Comparison of ENCODE assay signal across 9 cellular contexts in genomic region chr16:87780385-87780989, GRCh38. TPM values are rescaled to one million over a fixed set of nuclear protein-coding genes. Genes with fewer than 3 reads are reported as not detected.
A peak's percentile ranks its signal among the peaks of the same experiment; 100 is the strongest.
DNase-seq lines count a peak whose midpoint lies in the region; ATAC-seq and TF ChIP-seq lines count a peak whose summit lies in the region.
"Had no signal": no experiment of that assay in that cellular context is flagged by ENCODE, and none has a peak within 500 bp of the region (broad histone marks: within the 10 kb centered on the region; RNA-seq: fewer than 3 reads in every experiment).

No MANE protein-coding gene starts in this region.

- TF ChIP-seq CTCF in smooth muscle cell (IDR thresholded peaks at IDR 0.05; ENCODE audit: borderline replicate concordance, insufficient read depth, poor library complexity, severe bottlenecking) (no peak), esophagus muscularis mucosa (IDR thresholded peaks at IDR 0.05) (no peak), uterus (IDR thresholded peaks at IDR 0.05) (no peak)

- H3K27me3 Mint-ChIP-seq in dendritic cell treated with granulocyte-macrophage colony-stimulating factor and Interleukin-4, amounts not matched to agents 40 ng/mL and 50 ng/mL, for 4 days: peaks cover 19% of the 10 kb centered on the region

- no peak for TF ChIP-seq POLR2A in esophagus muscularis mucosa (IDR thresholded peaks at IDR 0.05; ENCODE audit: low read depth)
- no peak for TF ChIP-seq POLR2A in uterus (IDR thresholded peaks at IDR 0.05)

- H3K27ac Mint-ChIP-seq in dendritic cell treated with granulocyte-macrophage colony-stimulating factor and Interleukin-4, amounts not matched to agents 40 ng/mL and 50 ng/mL, for 4 days: peak overlapping the region; percentile 68

- no peak for ATAC-seq in GM19463 (IDR thresholded peaks at IDR 0.05; ENCODE audit: unreplicated experiment)

- H4K20me1 ChIP-seq in Karpas-422 (ENCODE audit: insufficient read depth, low read depth, low read length) (no peaks in the 10 kb centered on the region), smooth muscle cell (ENCODE audit: low read depth) (no peaks in the 10 kb centered on the region)

- H3K79me2 ChIP-seq in Karpas-422 (ENCODE audit: low read length) (no peaks in the 10 kb centered on the region), smooth muscle cell (ENCODE audit: low read depth) (no peaks in the 10 kb centered on the region)

- intact Hi-C loops in dendritic cell treated with granulocyte-macrophage colony-stimulating factor and Interleukin-4, amounts not matched to agents 40 ng/mL and 50 ng/mL, for 4 days (cut with micrococcal nuclease): no loop called here
- intact Hi-C loops in esophagus muscularis mucosa (cut with DNase I): no loop called here
- intact Hi-C loops in uterus (cut with DNase I; ENCODE audit: low total_unique reads): no loop called here

- peaks cover 14% of the 10 kb centered on the region for H3F3A ChIP-seq in smooth muscle cell (ENCODE audit: low read depth)

- H3K4me2 ChIP-seq in Karpas-422 (ENCODE audit: low read depth, low read length, poor library complexity, severe bottlenecking) (peak overlapping the region; percentile 68), smooth muscle cell (peak overlapping the region; percentile 36)
- H3K4me2 ChIP-seq: KMS-11 had no signal

- H3K9me3 ChIP-seq in Karpas-422 (ENCODE audit: low read length) (no peaks in the 10 kb centered on the region), smooth muscle cell (replicated peaks; ENCODE audit: low read depth) (no peaks in the 10 kb centered on the region), esophagus muscularis mucosa (no peaks in the 10 kb centered on the region), uterus (no peaks in the 10 kb centered on the region)

- WGBS in smooth muscle cell (ENCODE audit: low lambda C conversion rate): 74% methylated on average over 10 of the region's 10 CpGs
- WGBS in esophagus muscularis mucosa: 83% methylated on average over 10 of the region's 10 CpGs

- no peak for TF ChIP-seq EP300 in esophagus muscularis mucosa (IDR thresholded peaks at IDR 0.05)

- H3K9me2 ChIP-seq in Karpas-422 (replicated peaks; ENCODE audit: insufficient read depth, low read length): no peaks in the 10 kb centered on the region

- H2AFZ ChIP-seq in Karpas-422 (ENCODE audit: low read length): no peak overlapping the region
- no peak overlapping the region for H2AFZ ChIP-seq in smooth muscle cell (ENCODE audit: low read depth)

- DNase-seq in GF-D8 (lab: John Stamatoyannopoulos, UW) (peak; percentile 99), Karpas-422 (peak; percentile 79), T-helper 9 cell (peak; percentile 42), smooth muscle cell (lab: John Stamatoyannopoulos, UW; ENCODE audit: unreplicated experiment) (no peak), esophagus muscularis mucosa (ENCODE audit: extremely low spot score) (no peak), uterus (no peak)

- peak overlapping the region; percentile 13 for H3K4me3 Mint-ChIP-seq in dendritic cell treated with granulocyte-macrophage colony-stimulating factor and Interleukin-4, amounts not matched to agents 40 ng/mL and 50 ng/mL, for 4 days

- peak overlapping the region; percentile 98 for H3K27ac ChIP-seq in Karpas-422 (ENCODE audit: low read length)
- peak overlapping the region; percentile 73 for H3K27ac ChIP-seq in smooth muscle cell (ENCODE audit: low read depth)
- H3K27ac ChIP-seq in esophagus muscularis mucosa (replicated peaks in 1 of 4): no peak overlapping the region
- no peak overlapping the region for H3K27ac ChIP-seq in uterus
- H3K27ac ChIP-seq: KMS-11 had no signal

- H3K9ac ChIP-seq in Karpas-422 (ENCODE audit: low read length): peak overlapping the region; percentile 73
- peak overlapping the region; percentile 35 for H3K9ac ChIP-seq in smooth muscle cell (ENCODE audit: low read depth)
- H3K9ac ChIP-seq: KMS-11 had no signal

- peaks cover 48% of the 10 kb centered on the region for H3K4me1 Mint-ChIP-seq in dendritic cell treated with granulocyte-macrophage colony-stimulating factor and Interleukin-4, amounts not matched to agents 40 ng/mL and 50 ng/mL, for 4 days (ENCODE audit: low read depth)

- H3K27me3 ChIP-seq in Karpas-422 (ENCODE audit: low read length) (no peaks in the 10 kb centered on the region), smooth muscle cell (ENCODE audit: low read depth) (no peaks in the 10 kb centered on the region), esophagus muscularis mucosa (peaks cover 0 to 12% (median 0%) of the 10 kb centered on the region in 4 donors), uterus (no peaks in the 10 kb centered on the region)

- H3K4me1 ChIP-seq in Karpas-422 (ENCODE audit: low read length) (peaks cover 58% of the 10 kb centered on the region), smooth muscle cell (ENCODE audit: low read depth) (peaks cover 5% of the 10 kb centered on the region), esophagus muscularis mucosa (peaks cover 14 to 28% (median 22%) of the 10 kb centered on the region in 4 donors), uterus (no peaks in the 10 kb centered on the region)

- no peaks in the 10 kb centered on the region for H3K36me3 Mint-ChIP-seq in dendritic cell treated with granulocyte-macrophage colony-stimulating factor and Interleukin-4, amounts not matched to agents 40 ng/mL and 50 ng/mL, for 4 days (ENCODE audit: low read depth)

- H3K4me3 ChIP-seq in Karpas-422 (ENCODE audit: low read length) (no peak overlapping the region; the same call in 1 of the 2 replicates), smooth muscle cell (no peak overlapping the region), esophagus muscularis mucosa (no peak overlapping the region), uterus (no peak overlapping the region)

- no peaks in the 10 kb centered on the region for H3K36me3 ChIP-seq in Karpas-422 (ENCODE audit: insufficient read depth, low read length)
- no peaks in the 10 kb centered on the region for H3K36me3 ChIP-seq in smooth muscle cell (ENCODE audit: low read depth)
- no peaks in the 10 kb centered on the region for H3K36me3 ChIP-seq in esophagus muscularis mucosa
- no peaks in the 10 kb centered on the region for H3K36me3 ChIP-seq in uterus

- no peaks in the 10 kb centered on the region for H3K9me3 Mint-ChIP-seq in dendritic cell treated with granulocyte-macrophage colony-stimulating factor and Interleukin-4, amounts not matched to agents 40 ng/mL and 50 ng/mL, for 4 days

RNA-seq across cellular contexts. Expression of gene KLHDC4, which starts 14.7 kb away (rescaled TPM):
- 21.1 and 30.1 TPM in 2 replicates for total RNA-seq in Karpas-422 (2014; rRNA removed; shearing (Covaris generic); ENCODE audit: low replicate concordance)
- total RNA-seq in smooth muscle cell (6.4 and 6.7 TPM in 2 replicates), esophagus muscularis mucosa (10 to 100 TPM; 22.2 to 41.5 (median 31.4) TPM), uterus (10 to 100 TPM; 25.1 to 49.2 (median 36.4) TPM)
- polyA plus RNA-seq in smooth muscle cell: 6.0 and 10.1 TPM in 2 replicates

Comparison
In these comparisons a context has a peak if more than half of its experiments do, and no peak if none do; other contexts are left out.
1. DNase-seq: peak in GF-D8 (single experiment), Karpas-422 (single experiment) and T-helper 9 cell (single experiment); none in smooth muscle cell (single experiment), esophagus muscularis mucosa (single experiment) and uterus (0 of 2).
2. H3K27ac ChIP-seq: peak in Karpas-422 (single experiment) and smooth muscle cell (single experiment); none in esophagus muscularis mucosa (0 of 4) and uterus (0 of 2).